In the genomic region with DNA sequence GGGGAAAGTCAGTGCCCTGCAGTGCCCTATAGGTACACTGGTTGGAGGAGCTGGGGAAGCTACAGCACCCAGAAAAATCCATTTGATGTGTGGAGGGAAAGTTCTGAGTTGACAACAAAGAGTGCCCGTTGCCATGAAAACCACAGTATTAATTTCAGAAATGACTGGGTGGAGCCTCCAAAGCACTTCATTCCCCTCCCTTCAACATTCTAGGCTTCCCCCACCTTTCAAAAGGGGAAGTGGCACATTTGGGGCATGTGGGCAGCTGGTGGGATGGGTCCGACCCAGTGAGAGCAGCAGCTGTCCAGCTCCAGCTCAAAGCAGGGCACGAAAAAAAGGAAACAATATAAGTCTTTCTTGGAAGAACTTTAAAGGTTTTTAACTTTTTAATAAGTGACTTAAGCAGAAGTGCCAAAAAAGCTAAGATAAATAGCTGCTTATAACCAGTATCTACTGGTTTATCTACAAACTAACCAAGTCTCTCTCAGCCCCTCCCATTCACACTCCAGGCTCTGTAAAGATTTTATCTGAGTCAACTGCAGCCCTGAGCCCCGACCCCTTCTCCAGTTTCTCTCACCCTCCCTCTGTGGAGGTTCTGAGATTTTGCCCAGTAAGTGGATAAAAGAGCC, we compare ENCODE assay signal across 8 cellular contexts. TPM values are rescaled to one million over a fixed set of nuclear protein-coding genes. Genes with fewer than 3 reads are reported as not detected.
DNase-seq lines count a peak whose midpoint lies in the region; ATAC-seq and TF ChIP-seq lines count a peak whose summit lies in the region.

No MANE protein-coding gene starts in this region.

- peak overlapping the region; percentile 54 for H3K4me3 ChIP-seq in epithelial cell of proximal tubule (ENCODE audit: low read depth, low read length)

- peak overlapping the region; percentile 74 to 94 (median 87) for H3K4me3 Mint-ChIP-seq in IgD-negative memory B cell
- peak overlapping the region; percentile 54 for H3K4me3 Mint-ChIP-seq in activated CD4-positive, alpha-beta T cell treated with anti-CD3 and anti-CD28 coated beads for 36 hours
- H3K4me3 Mint-ChIP-seq in osteocyte (ENCODE audit: unreplicated experiment) = peak overlapping the region; percentile 62

- peak; percentile 17 for DNase-seq in ACHN
- DNase-seq in activated CD4-positive, alpha-beta T cell treated with anti-CD3 and anti-CD28 coated beads for 36 hours = peak; percentile 67
- no peak for DNase-seq in epithelial cell of proximal tubule (ENCODE audit: low read depth)
- no peak for DNase-seq in osteocyte (ENCODE audit: extremely low spot score, unreplicated experiment)
- no peak for DNase-seq in iPS-NIHi11 (ENCODE audit: low spot score)
- no peak for DNase-seq in NCI-H2107 (lab: John Stamatoyannopoulos, UW)

- POLR2A ChIA-PET in activated CD4-positive, alpha-beta T cell treated with anti-CD3 and anti-CD28 coated beads for 36 hours (lab: Charles Lee) = interaction anchor here (0.6 to 2.5 kb wide), 7 partner anchors 12 to 286 kb away, joined by 3 to 12 read pairs (median 4); a partner anchor contains a TSS

- H3K27ac Mint-ChIP-seq in IgD-negative memory B cell = peak overlapping the region; percentile 97 to 100 (median 99)
- H3K27ac Mint-ChIP-seq in activated CD4-positive, alpha-beta T cell treated with anti-CD3 and anti-CD28 coated beads for 36 hours = peak overlapping the region; percentile 92
- peak overlapping the region; percentile 98 for H3K27ac Mint-ChIP-seq in osteocyte (ENCODE audit: unreplicated experiment)

- H3K4me1 Mint-ChIP-seq in IgD-negative memory B cell (peaks cover 49 to 76% (median 71%) of the 10 kb centered on the region in 3 donors), osteocyte (ENCODE audit: unreplicated experiment) (peaks cover 74% of the 10 kb centered on the region)
- H3K4me1 Mint-ChIP-seq in activated CD4-positive, alpha-beta T cell treated with anti-CD3 and anti-CD28 coated beads for 36 hours = peaks cover 98% of the 10 kb centered on the region

- H3K36me3 Mint-ChIP-seq in IgD-negative memory B cell (no peaks in the 10 kb centered on the region), osteocyte (ENCODE audit: unreplicated experiment) (peaks cover 14% of the 10 kb centered on the region)
- H3K36me3 Mint-ChIP-seq in activated CD4-positive, alpha-beta T cell treated with anti-CD3 and anti-CD28 coated beads for 36 hours (ENCODE audit: low read depth) = peaks cover 41% of the 10 kb centered on the region

- H3K9me3 Mint-ChIP-seq in IgD-negative memory B cell = no peaks in the 10 kb centered on the region
- no peaks in the 10 kb centered on the region for H3K9me3 Mint-ChIP-seq in activated CD4-positive, alpha-beta T cell treated with anti-CD3 and anti-CD28 coated beads for 36 hours (ENCODE audit: low read depth)
- no peaks in the 10 kb centered on the region for H3K9me3 Mint-ChIP-seq in osteocyte (ENCODE audit: unreplicated experiment)

- TF ChIP-seq CTCF in epithelial cell of proximal tubule (conservative IDR thresholded peaks at IDR 0.05; ENCODE audit: low read depth, low read length) = no peak
- no peak for TF ChIP-seq CTCF in osteocyte (IDR thresholded peaks at IDR 0.05)

- in situ Hi-C loops in ACHN (cut with HindIII; ENCODE audit: low pct_ligation_motif_present, low pct_unique_long_range_greater_than_20kb, low sequenced_read_pairs) = no loop called here

- intact Hi-C loops in activated CD4-positive, alpha-beta T cell treated with anti-CD3 and anti-CD28 coated beads for 36 hours (cut with DNase I, micrococcal nuclease) = loop anchor here (1.0 to 10.0 kb wide), 10 partner anchors 12 to 1571 kb away; a partner anchor contains a TSS

- CTCF ChIA-PET in activated CD4-positive, alpha-beta T cell treated with anti-CD3 and anti-CD28 coated beads for 36 hours (lab: Charles Lee) = interaction anchor here (0.6 to 7.4 kb wide), 10 partner anchors 9 to 131 kb away, joined by 3 to 42 read pairs (median 4); a partner anchor contains a TSS

- H3K27me3 Mint-ChIP-seq in IgD-negative memory B cell (peaks cover 3% of the 10 kb centered on the region), osteocyte (ENCODE audit: unreplicated experiment) (no peaks in the 10 kb centered on the region)
- no peaks in the 10 kb centered on the region for H3K27me3 Mint-ChIP-seq in activated CD4-positive, alpha-beta T cell treated with anti-CD3 and anti-CD28 coated beads for 36 hours

- ATAC-seq in GM19023 (IDR thresholded peaks at IDR 0.05; ENCODE audit: unreplicated experiment) = peak; percentile 30
- ATAC-seq in activated CD4-positive, alpha-beta T cell treated with anti-CD3 and anti-CD28 coated beads for 36 hours = peak; percentile 10

RNA-seq across cellular contexts. Expression of a gene that starts 9.0 kb away (rescaled TPM):
- polyA plus RNA-seq in IgD-negative memory B cell = 107 TPM
- total RNA-seq in activated CD4-positive, alpha-beta T cell treated with anti-CD3 and anti-CD28 coated beads for 36 hours = 10 to 100 TPM; 47.3 to 54.7 TPM
- 198 and 296 TPM in 2 replicates for total RNA-seq in epithelial cell of proximal tubule
- total RNA-seq in osteocyte = 462 and 503 TPM in 2 replicates

RNA-seq across cellular contexts. Expression of a gene that starts 18.1 kb away (rescaled TPM):
- 1,657 TPM for polyA plus RNA-seq in IgD-negative memory B cell
- 1,000 to 10,000 TPM; 1,986 to 2,351 TPM for total RNA-seq in activated CD4-positive, alpha-beta T cell treated with anti-CD3 and anti-CD28 coated beads for 36 hours
- total RNA-seq in epithelial cell of proximal tubule (2,115 and 2,170 TPM in 2 replicates), osteocyte (1,404 TPM in 2 replicates)

RNA-seq across cellular contexts. Expression of a gene that starts 35.7 kb away (rescaled TPM):
- polyA plus RNA-seq in IgD-negative memory B cell = 19.2 TPM
- 10 to 100 TPM; 32.5 to 36.0 TPM for total RNA-seq in activated CD4-positive, alpha-beta T cell treated with anti-CD3 and anti-CD28 coated beads for 36 hours
- total RNA-seq in epithelial cell of proximal tubule (9.4 and 10.1 TPM in 2 replicates), osteocyte (12.7 and 15.6 TPM in 2 replicates)

RNA-seq across cellular contexts. Expression of a gene that starts 46.1 kb away (rescaled TPM):
- 32.9 TPM for polyA plus RNA-seq in IgD-negative memory B cell
- 100 to 1,000 TPM; 159 to 179 TPM for total RNA-seq in activated CD4-positive, alpha-beta T cell treated with anti-CD3 and anti-CD28 coated beads for 36 hours
- total RNA-seq in epithelial cell of proximal tubule (109 and 153 TPM in 2 replicates), osteocyte (91.6 and 107 TPM in 2 replicates)

RNA-seq across cellular contexts. Expression of a gene that starts 57.0 kb away (rescaled TPM):
- polyA plus RNA-seq in IgD-negative memory B cell = 13.8 TPM
- total RNA-seq in activated CD4-positive, alpha-beta T cell treated with anti-CD3 and anti-CD28 coated beads for 36 hours = 100 to 1,000 TPM; 101 to 112 TPM
- total RNA-seq in epithelial cell of proximal tubule (29.7 and 31.8 TPM in 2 replicates), osteocyte (78.8 and 80.9 TPM in 2 replicates)

Comparison
In these comparisons a context has a peak if more than half of its experiments do, and no peak if none do; other contexts are left out.
1. DNase-seq: peak in ACHN (single experiment) and activated CD4-positive, alpha-beta T cell treated with anti-CD3 and anti-CD28 coated beads for 36 hours (single experiment); none in epithelial cell of proximal tubule (single experiment), osteocyte (single experiment), iPS-NIHi11 (single experiment) and NCI-H2107 (single experiment).
2. Peak in every context shown above with its lines, with median percentiles within 50 percentile points of each other: H3K27ac Mint-ChIP-seq and H3K4me3 Mint-ChIP-seq.